In genomic region chr6:74594350-74594749, GRCh38 we compare ENCODE assay signal across 7 cellular contexts.
DNase-seq lines count a peak whose midpoint lies in the region; ATAC-seq, FAIRE-seq and TF ChIP-seq lines count a peak whose summit lies in the region.
"Not testable (repeated sequence)": the region's sequence is repeated elsewhere in the genome, so short reads cannot be mapped to it uniquely, and the experiment has no call there.

No MANE protein-coding gene starts in this region.

- not testable (repeated sequence) for H3K23me2 ChIP-seq in H9 (ENCODE audit: insufficient read length, low read depth, low read length, poor library complexity, severe bottlenecking)

- ATAC-seq in WTC11, result peak; percentile 69

- not testable (repeated sequence) for H3K4me1 ChIP-seq in H9 (ENCODE audit: insufficient read depth, low read length); colonic mucosa; hepatocyte (ENCODE audit: insufficient read depth); neural progenitor cell

- H3K27me3 ChIP-seq in H9 (ENCODE audit: insufficient read depth, low read length); colonic mucosa; hepatocyte; neural progenitor cell: not testable (repeated sequence)

- not testable (repeated sequence) for H3K23ac ChIP-seq in H9 (ENCODE audit: insufficient read length, low read depth, low read length)

- not testable (repeated sequence) for H2BK15ac ChIP-seq in H9 (ENCODE audit: low read depth, low read length)

- TF ChIP-seq POLR2A in GM12891 (IDR thresholded peaks at IDR 0.05; ENCODE audit: low read depth, low read length), result not testable (repeated sequence)

- H4K91ac ChIP-seq in H9 (ENCODE audit: insufficient read length, low read depth, low read length), result not testable (repeated sequence)

- not testable (repeated sequence) for H3K9me3 ChIP-seq in H9 (ENCODE audit: control insufficient read depth, low read depth, low read length); colonic mucosa; hepatocyte (ENCODE audit: low read depth); neural progenitor cell (ENCODE audit: low read depth)

- not testable (repeated sequence) for H4K8ac ChIP-seq in H9 (replicated peaks; ENCODE audit: insufficient read length, low read depth, low read length)

- POLR2A ChIA-PET in WTC11 (lab: Charles Lee), result not testable (repeated sequence)

- not testable (repeated sequence) for H3K4me2 ChIP-seq in H9 (ENCODE audit: insufficient read depth, insufficient read length, low read length); hepatocyte; neural progenitor cell

- CTCF ChIA-PET in WTC11 (lab: Charles Lee), result not testable (repeated sequence)

- H3K9ac ChIP-seq in H9 (ENCODE audit: extremely low read depth, insufficient read length, low read length); colonic mucosa (ENCODE audit: low read depth in 2 of 2, low read length in 2 of 2); neural progenitor cell: not testable (repeated sequence)

- H3K4me3 ChIP-seq in colonic mucosa, hepatocyte, neural progenitor cell: not testable (repeated sequence)

- H3K9me2 ChIP-seq in hepatocyte (replicated peaks; ENCODE audit: insufficient read depth), result not testable (repeated sequence)

- not testable (repeated sequence) for H3K79me1 ChIP-seq in H9 (ENCODE audit: insufficient read depth, low read depth, low read length, poor library complexity, severe bottlenecking)

- H4K5ac ChIP-seq in H9 (ENCODE audit: insufficient read length, low read depth, low read length), result not testable (repeated sequence)

- not testable (repeated sequence) for H2BK5ac ChIP-seq in H9 (ENCODE audit: insufficient read length, low read length)

- H2AFZ ChIP-seq in H9 (ENCODE audit: low read length); hepatocyte; neural progenitor cell (replicated peaks): not testable (repeated sequence)

- intact Hi-C loops in colonic mucosa (cut with DNase I), result loop anchor here (10.0 kb wide), 1 partner anchor 180 kb away; no protein-coding TSS in a partner anchor

- H3F3A ChIP-seq in neural progenitor cell (ENCODE audit: low read depth), result not testable (repeated sequence)

- H3K27ac Mint-ChIP-seq in H9, WTC11, neural progenitor cell: not testable (repeated sequence)

- DNase-seq in GM12891 (ENCODE audit: insufficient read length, low spot score); H9; WTC11 (ENCODE audit: low spot score); colonic mucosa; hepatocyte (ENCODE audit: low spot score); neural progenitor cell (ENCODE audit: low spot score): not testable (repeated sequence)
- peak; percentile 3 for DNase-seq in OCI-M1 (lab: John Stamatoyannopoulos, UW)

- not testable (repeated sequence) for H3K4me1 Mint-ChIP-seq in H9, WTC11, neural progenitor cell

- H2AK5ac ChIP-seq in H9 (ENCODE audit: insufficient read length, low read length), result not testable (repeated sequence)

- not testable (repeated sequence) for H2BK120ac ChIP-seq in H9 (ENCODE audit: low read depth, low read length, poor library complexity, severe bottlenecking)

- not testable (repeated sequence) for H3K27me3 Mint-ChIP-seq in H9 (ENCODE audit: low read depth); WTC11 (ENCODE audit: low read depth); neural progenitor cell (ENCODE audit: insufficient read depth, low read depth)

- H3K18ac ChIP-seq in H9 (ENCODE audit: insufficient read length, low read depth, low read length), result not testable (repeated sequence)

- H3K56ac ChIP-seq in H9 (ENCODE audit: insufficient read length, low read depth, low read length), result not testable (repeated sequence)

- H2BK12ac ChIP-seq in H9 (ENCODE audit: insufficient read length, low read depth, low read length), result not testable (repeated sequence)

- not testable (repeated sequence) for H3K4ac ChIP-seq in H9 (ENCODE audit: low read depth, low read length)

- FAIRE-seq in GM12891 (lab: Jason Lieb, UNC), result peak; percentile 94

- not testable (repeated sequence) for H4K20me1 ChIP-seq in H9 (ENCODE audit: control insufficient read depth, insufficient read depth, insufficient read length); hepatocyte (ENCODE audit: insufficient read depth, poor library complexity, severe bottlenecking); neural progenitor cell (ENCODE audit: low read depth)

- H3T11ph ChIP-seq in H9 (ENCODE audit: low read length), result not testable (repeated sequence)

- not testable (repeated sequence) for H2BK20ac ChIP-seq in H9 (ENCODE audit: low read depth, low read length, poor library complexity, severe bottlenecking)

- H3K14ac ChIP-seq in H9 (ENCODE audit: insufficient read depth, low read length), result not testable (repeated sequence)

- H3K27ac ChIP-seq in H9 (ENCODE audit: insufficient read length, low read depth, low read length); colonic mucosa; hepatocyte; neural progenitor cell: not testable (repeated sequence)

- H3K79me2 ChIP-seq in H9 (ENCODE audit: insufficient read depth, low read length); hepatocyte; neural progenitor cell (ENCODE audit: low read depth): not testable (repeated sequence)

- not testable (repeated sequence) for H3K36me3 Mint-ChIP-seq in H9 (ENCODE audit: insufficient read depth in 1 of 3, low read depth in 3 of 3); WTC11; neural progenitor cell

- H3K9me3 Mint-ChIP-seq in H9, neural progenitor cell: not testable (repeated sequence)
- peaks cover 20% of the 10 kb centered on the region for H3K9me3 Mint-ChIP-seq in WTC11

- TF ChIP-seq CTCF in H9 (conservative IDR thresholded peaks at IDR 0.05) (peak; percentile 60), colonic mucosa (IDR thresholded peaks at IDR 0.05) (peak; percentile 18), hepatocyte (IDR thresholded peaks at IDR 0.05; ENCODE audit: poor library complexity) (peak; percentile 31), neural progenitor cell (IDR thresholded peaks at IDR 0.05) (peak; percentile 49)
- not testable (repeated sequence) for TF ChIP-seq CTCF in WTC11 (IDR thresholded peaks at IDR 0.05)

- not testable (repeated sequence) for H3K4me3 Mint-ChIP-seq in H9, WTC11, neural progenitor cell

- no CpG with 5 or more reads among the region's 4 CpGs for WGBS in H9 (ENCODE audit: extremely low coverage, insufficient read length, low lambda C conversion rate)
- WGBS in hepatocyte (ENCODE audit: low lambda C conversion rate, missing lambda C conversion rate), result 15% methylated on average over 3 of the region's 4 CpGs

- H3K36me3 ChIP-seq in colonic mucosa; hepatocyte (replicated peaks; ENCODE audit: insufficient read depth, low read depth); neural progenitor cell: not testable (repeated sequence)
